In genomic region chr1:115706774-115707425, GRCh38 we compare ENCODE assay signal across 9 cellular contexts.
A peak's percentile ranks its signal among the peaks of the same experiment; 100 is the strongest.
DNase-seq lines count a peak whose midpoint lies in the region; FAIRE-seq and TF ChIP-seq lines count a peak whose summit lies in the region.
"Had no signal": no experiment of that assay in that cellular context is flagged by ENCODE, and none has a peak within 500 bp of the region (broad histone marks: within the 10 kb centered on the region; RNA-seq: fewer than 3 reads in every experiment).

No MANE protein-coding gene starts in this region.

- H3K27me3 ChIP-seq in fibroblast of lung (ENCODE audit: control insufficient read depth, insufficient read depth, low read length) = peaks cover 12% of the 10 kb centered on the region

- no peaks in the 10 kb centered on the region for H3K36me3 ChIP-seq in fibroblast of lung (ENCODE audit: control insufficient read depth, insufficient read depth, low read length)

- H3K9me3 Mint-ChIP-seq in osteocyte (ENCODE audit: unreplicated experiment) = no peaks in the 10 kb centered on the region

- H3K27me3 Mint-ChIP-seq in osteocyte (ENCODE audit: unreplicated experiment) = peaks cover 29% of the 10 kb centered on the region

- no peaks in the 10 kb centered on the region for H3K79me2 ChIP-seq in fibroblast of lung (ENCODE audit: control insufficient read depth, insufficient read depth, low read length)

- no peak for TF ChIP-seq EP300 in Ishikawa (IDR thresholded peaks at IDR 0.05; ENCODE audit: borderline replicate concordance)

- no peak overlapping the region for H3K4me3 Mint-ChIP-seq in osteocyte (ENCODE audit: unreplicated experiment)

- no peak overlapping the region for H3K27ac ChIP-seq in fibroblast of lung (ENCODE audit: insufficient read depth, low read length)

- H3K9ac ChIP-seq in fibroblast of lung (ENCODE audit: insufficient read depth, low read length) = no peak overlapping the region

- no peak overlapping the region for H3K4me3 ChIP-seq in fibroblast of lung (replicated peaks in 1 of 4; ENCODE audit: control extremely low read depth in 1 of 4, insufficient read depth in 1 of 4, low read depth in 3 of 4, low read length in 4 of 4)

- H2AFZ ChIP-seq in fibroblast of lung (ENCODE audit: low read length) = no peak overlapping the region

- peaks cover 19% of the 10 kb centered on the region for H3K4me1 Mint-ChIP-seq in osteocyte (ENCODE audit: unreplicated experiment)

- DNase-seq in stimulated activated CD4-positive, alpha-beta T cell treated with anti-CD3 and anti-CD28 coated beads, Interleukin-15, amount 100 ng/mL, for 24 hours = peak; percentile 6
- DNase-seq in stimulated activated CD4-positive, alpha-beta T cell treated with anti-CD3 and anti-CD28 coated beads, Interleukin-4, amount 100 ng/mL, for 24 hours = no peak
- DNase-seq in RCC 7860 (ENCODE audit: low spot score) (peak; percentile 22), fibroblast of lung (ENCODE audit: low read depth in 2 of 2) (peak; percentile 69 to 72), osteocyte (ENCODE audit: extremely low spot score, unreplicated experiment) (no peak), AML-193 (lab: John Stamatoyannopoulos, UW) (no peak), NCI-H187 treated with DMSO at 0.1 percent for 48 hours (lab: John Stamatoyannopoulos, UW) (no peak)

- H3K36me3 Mint-ChIP-seq in osteocyte (ENCODE audit: unreplicated experiment) = no peaks in the 10 kb centered on the region

- H3K4me2 ChIP-seq in fibroblast of lung (ENCODE audit: extremely low read depth, insufficient read depth, low read length) = no peak overlapping the region

- no peak overlapping the region for H3K27ac Mint-ChIP-seq in osteocyte (ENCODE audit: unreplicated experiment)

- FAIRE-seq in RCC 7860 (lab: Jason Lieb, UNC) = no peak
- FAIRE-seq: colon had no signal

- TF ChIP-seq RAD21 in Ishikawa (IDR thresholded peaks at IDR 0.05; ENCODE audit: low read depth) = peak; percentile 54

- H3K9me3 ChIP-seq in fibroblast of lung (ENCODE audit: control insufficient read depth, insufficient read depth, low read depth, low read length) = no peaks in the 10 kb centered on the region

- no peaks in the 10 kb centered on the region for H4K20me1 ChIP-seq in fibroblast of lung (ENCODE audit: control insufficient read depth, extremely low read depth, insufficient read depth, low read length)

- H3K4me1 ChIP-seq in fibroblast of lung (ENCODE audit: control insufficient read depth, extremely low read depth, insufficient read depth, low read length) = no peaks in the 10 kb centered on the region

- TF ChIP-seq CTCF in fibroblast of lung (conservative IDR thresholded peaks at IDR 0.05 in 1 of 2, IDR thresholded peaks at IDR 0.05 in 1 of 2; ENCODE audit: low read depth in 1 of 2, low read length in 2 of 2) (peak; percentile 60 to 63), osteocyte (IDR thresholded peaks at IDR 0.05) (peak; percentile 74)

TF ChIP-seq in Ishikawa, 13 proteins besides CTCF, POLR2A, EP300 and RAD21:
- TF ChIP-seq, protein P1, sequence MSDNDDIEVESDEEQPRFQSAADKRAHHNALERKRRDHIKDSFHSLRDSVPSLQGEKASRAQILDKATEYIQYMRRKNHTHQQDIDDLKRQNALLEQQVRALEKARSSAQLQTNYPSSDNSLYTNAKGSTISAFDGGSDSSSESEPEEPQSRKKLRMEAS (IDR thresholded peaks at IDR 0.05) = no peak
- TF ChIP-seq NFIC (IDR thresholded peaks at IDR 0.05) = no peak
- TF ChIP-seq ZBTB7A (IDR thresholded peaks at IDR 0.05; ENCODE audit: low read depth) = no peak
- TF ChIP-seq FOXM1 (IDR thresholded peaks at IDR 0.05; ENCODE audit: borderline replicate concordance, low read depth) = no peak
- TF ChIP-seq CREB1 (IDR thresholded peaks at IDR 0.05; ENCODE audit: low read depth) = no peak
- no peak for TF ChIP-seq CEBPB (IDR thresholded peaks at IDR 0.05)
- TF ChIP-seq TAF1 (IDR thresholded peaks at IDR 0.05; ENCODE audit: low read depth) = no peak
- TF ChIP-seq REST (IDR thresholded peaks at IDR 0.05; ENCODE audit: low read depth) = no peak
- TF ChIP-seq TEAD4 (IDR thresholded peaks at IDR 0.05) = no peak
- TF ChIP-seq, protein P2, sequence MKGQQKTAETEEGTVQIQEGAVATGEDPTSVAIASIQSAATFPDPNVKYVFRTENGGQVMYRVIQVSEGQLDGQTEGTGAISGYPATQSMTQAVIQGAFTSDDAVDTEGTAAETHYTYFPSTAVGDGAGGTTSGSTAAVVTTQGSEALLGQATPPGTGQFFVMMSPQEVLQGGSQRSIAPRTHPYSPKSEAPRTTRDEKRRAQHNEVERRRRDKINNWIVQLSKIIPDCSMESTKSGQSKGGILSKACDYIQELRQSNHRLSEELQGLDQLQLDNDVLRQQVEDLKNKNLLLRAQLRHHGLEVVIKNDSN (IDR thresholded peaks at IDR 0.05) = no peak
- TF ChIP-seq YY1 (IDR thresholded peaks at IDR 0.05; ENCODE audit: low read depth) = no peak
- no peak for TF ChIP-seq TCF12 (IDR thresholded peaks at IDR 0.05; ENCODE audit: low read depth)

Comparison
In these comparisons a context has a peak if more than half of its experiments do, and no peak if none do; other contexts are left out.
1. DNase-seq: peak in stimulated activated CD4-positive, alpha-beta T cell treated with anti-CD3 and anti-CD28 coated beads, Interleukin-15, amount 100 ng/mL, for 24 hours (single experiment), RCC 7860 (single experiment) and fibroblast of lung (2 of 2); none in stimulated activated CD4-positive, alpha-beta T cell treated with anti-CD3 and anti-CD28 coated beads, Interleukin-4, amount 100 ng/mL, for 24 hours (single experiment), osteocyte (single experiment), AML-193 (0 of 2) and NCI-H187 treated with DMSO at 0.1 percent for 48 hours (single experiment).